ENCODE assay signal across 1 cellular context in the genomic region with DNA sequence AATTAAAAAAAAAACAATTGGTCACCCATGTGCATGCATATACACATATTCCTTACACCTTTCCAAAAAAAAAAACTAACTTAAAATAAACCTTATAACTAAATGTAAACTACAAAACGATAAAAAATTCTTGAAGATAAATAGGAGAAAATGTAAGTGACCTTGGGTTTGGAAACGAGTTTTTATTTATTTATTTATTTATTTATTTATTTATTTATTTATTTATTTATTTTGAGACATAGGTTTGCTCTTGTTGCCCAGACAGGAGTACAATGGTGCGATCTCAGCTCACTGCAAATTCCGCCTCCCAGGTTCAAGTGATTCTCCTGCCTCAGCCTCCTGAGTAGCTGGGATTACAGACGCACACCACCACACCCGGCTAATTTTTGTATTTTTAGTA. TPM values are rescaled to one million over a fixed set of nuclear protein-coding genes. Genes with fewer than 3 reads are reported as not detected.
"Had no signal": no experiment of that assay in that cellular context is flagged by ENCODE, and none has a peak within 500 bp of the region (broad histone marks: within the 10 kb centered on the region; RNA-seq: fewer than 3 reads in every experiment).

No MANE protein-coding gene starts in this region.

RNA-seq across cellular contexts. Expression of a gene that starts 35.0 kb away (rescaled TPM):
- polyA plus RNA-seq: naive thymus-derived CD4-positive, alpha-beta T cell had no signal
